In genomic region chr1:157948547-157949152, GRCh38 we compare ENCODE assay signal across 8 cellular contexts. TPM values are rescaled to one million over a fixed set of nuclear protein-coding genes. Genes with fewer than 3 reads are reported as not detected.
DNase-seq lines count a peak whose midpoint lies in the region; ATAC-seq and TF ChIP-seq lines count a peak whose summit lies in the region.

No MANE protein-coding gene starts in this region.

- ATAC-seq in GM19328 (IDR thresholded peaks at IDR 0.05; ENCODE audit: unreplicated experiment) (no peak), GM19351 (IDR thresholded peaks at IDR 0.05; ENCODE audit: unreplicated experiment) (no peak)

- peaks cover 20% of the 10 kb centered on the region for H3K4me1 Mint-ChIP-seq in Caco-2 (ENCODE audit: low read depth, unreplicated experiment)

- CTCF ChIA-PET in Caco-2 (lab: Charles Lee) = interaction anchor here (0.6 to 2.2 kb wide), 6 partner anchors 15 to 368 kb away, joined by 3 to 21 read pairs (median 4); no protein-coding TSS in a partner anchor

- TF ChIP-seq EP300 in Ishikawa (IDR thresholded peaks at IDR 0.05; ENCODE audit: borderline replicate concordance) = no peak

- H3K36me3 ChIP-seq in Caco-2 (ENCODE audit: control insufficient read depth, insufficient read depth, low read length) (no peaks in the 10 kb centered on the region), iPS DF 6.9 (ENCODE audit: control insufficient read depth, insufficient read depth, low read length) (no peaks in the 10 kb centered on the region)

- peak; percentile 75 for TF ChIP-seq RAD21 in Ishikawa (IDR thresholded peaks at IDR 0.05; ENCODE audit: low read depth)

- intact Hi-C loops in Caco-2 (cut with micrococcal nuclease; ENCODE audit: unreplicated experiment) = loop anchor here (1.0 to 10.0 kb wide), 5 partner anchors 70 to 584 kb away; no protein-coding TSS in a partner anchor

- H3K9me3 Mint-ChIP-seq in Caco-2 (ENCODE audit: unreplicated experiment) = no peaks in the 10 kb centered on the region

- TF ChIP-seq CTCF in Caco-2 (IDR thresholded peaks at IDR 0.05; ENCODE audit: insufficient read depth in 1 of 2, low read depth in 1 of 2, low read length in 1 of 2, severe bottlenecking in 1 of 2, unreplicated experiment in 1 of 2) (peak; percentile 62 to 90), WI38 (IDR thresholded peaks at IDR 0.05; ENCODE audit: low read depth, low read length) (peak; percentile 35), coronary artery (IDR thresholded peaks at IDR 0.05) (no peak)

- no peaks in the 10 kb centered on the region for H3K27me3 Mint-ChIP-seq in Caco-2 (ENCODE audit: insufficient read depth, unreplicated experiment)

- H3K27me3 ChIP-seq in Caco-2 (replicated peaks; ENCODE audit: control insufficient read depth, insufficient read depth, low read length) (no peaks in the 10 kb centered on the region), iPS DF 6.9 (ENCODE audit: control insufficient read depth, insufficient read depth, low read length) (no peaks in the 10 kb centered on the region)

- BruUV-seq in Caco-2 (replicated peaks; lab: Mats Ljungman, UMichigan) = no TSS peak

- peaks cover 34% of the 10 kb centered on the region for H3K4me1 ChIP-seq in Caco-2
- no peaks in the 10 kb centered on the region for H3K4me1 ChIP-seq in iPS DF 6.9 (ENCODE audit: control insufficient read depth, insufficient read depth, low read length)

- DNase-seq in Caco-2 (peak; percentile 52 to 61), iPS DF 6.9 (ENCODE audit: low read depth, low spot score) (peak; percentile 64), coronary artery (ENCODE audit: low spot score) (no peak), dedifferentiated amniotic fluid mesenchymal stem cell (ENCODE audit: extremely low spot score) (no peak)

- H3K9me3 ChIP-seq in Caco-2 (no peaks in the 10 kb centered on the region), iPS DF 6.9 (ENCODE audit: control insufficient read depth, insufficient read depth, low read length) (no peaks in the 10 kb centered on the region)

- POLR2A ChIA-PET in Caco-2 (lab: Charles Lee) = no interaction called here

- no peaks in the 10 kb centered on the region for H3K36me3 Mint-ChIP-seq in Caco-2 (ENCODE audit: insufficient read depth, unreplicated experiment)

- H3K4me3 Mint-ChIP-seq in Caco-2 (ENCODE audit: unreplicated experiment) = no peak overlapping the region

- H3K4me3 ChIP-seq in Caco-2 (ENCODE audit: low read depth, low read length) = no peak overlapping the region
- no peak overlapping the region for H3K4me3 ChIP-seq in WI38 (ENCODE audit: low read depth, low read length)
- no peak overlapping the region for H3K4me3 ChIP-seq in iPS DF 6.9 (ENCODE audit: low read length)
- H3K4me3 ChIP-seq in coronary artery = no peak overlapping the region

- no peak overlapping the region for H3K27ac Mint-ChIP-seq in Caco-2 (ENCODE audit: unreplicated experiment)

- no CpG with 5 or more reads among the region's 2 CpGs for WGBS in iPS DF 6.9 (ENCODE audit: insufficient coverage, insufficient read length)

- H3K27ac ChIP-seq in iPS DF 6.9 (ENCODE audit: low read length) (no peak overlapping the region), coronary artery (no peak overlapping the region)

TF ChIP-seq in Ishikawa, 13 proteins besides CTCF, POLR2A, EP300 and RAD21:
- TF ChIP-seq FOXM1 (IDR thresholded peaks at IDR 0.05; ENCODE audit: borderline replicate concordance, low read depth) = no peak

RNA-seq across cellular contexts. Expression of gene KIRREL1, which starts 44.8 kb away (rescaled TPM):
- 41.5 and 45.4 TPM in 2 replicates for total RNA-seq in Caco-2 (2022)

Comparison
In these comparisons a context has a peak if more than half of its experiments do, and no peak if none do; other contexts are left out.
1. DNase-seq: peak in Caco-2 (2 of 2) and iPS DF 6.9 (single experiment); none in coronary artery (single experiment) and dedifferentiated amniotic fluid mesenchymal stem cell (single experiment).